ENCODE assay signal across 9 cellular contexts in the genomic region with DNA sequence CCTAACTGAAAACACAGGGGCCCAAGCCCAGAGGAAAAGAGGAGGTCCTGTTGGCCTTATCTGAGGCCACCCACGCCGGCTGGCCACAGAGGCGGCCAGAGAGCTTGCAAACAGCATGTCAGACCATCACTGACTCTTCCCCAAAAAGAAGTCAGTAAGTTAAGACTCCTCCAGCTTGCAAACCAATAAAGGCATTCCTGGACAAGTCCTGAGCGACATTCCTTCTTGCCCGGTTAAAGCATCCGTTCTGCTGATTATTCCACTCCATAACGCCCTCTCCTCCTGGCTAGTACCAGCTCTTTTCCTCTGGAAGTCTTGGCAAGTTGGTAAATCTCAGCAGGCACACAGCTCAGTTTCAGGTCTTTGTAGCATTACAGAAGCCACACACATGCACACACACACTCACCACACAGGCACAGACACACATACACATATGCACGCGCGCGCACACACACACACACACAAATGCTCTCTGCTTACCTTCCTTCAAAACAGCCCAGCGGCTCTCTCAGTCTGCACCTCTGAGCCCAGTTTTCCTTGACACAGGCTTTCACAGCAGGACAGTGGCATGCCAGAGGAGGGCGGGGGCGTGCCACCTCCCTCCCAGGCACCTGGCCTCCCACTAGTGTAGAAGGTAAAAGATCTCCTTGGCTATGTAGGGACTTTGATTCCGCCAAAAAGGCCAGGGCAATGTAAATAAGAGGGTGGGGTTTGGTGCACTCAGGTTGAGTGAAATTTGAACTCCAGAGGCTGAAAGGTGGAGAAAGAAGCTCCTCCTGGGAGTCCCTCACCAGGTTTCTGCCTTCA.
DNase-seq lines count a peak whose midpoint lies in the region; ATAC-seq and TF ChIP-seq lines count a peak whose summit lies in the region.
"Had no signal": no experiment of that assay in that cellular context is flagged by ENCODE, and none has a peak within 500 bp of the region (broad histone marks: within the 10 kb centered on the region; RNA-seq: fewer than 3 reads in every experiment).

No MANE protein-coding gene starts in this region.

- peak; percentile 52; the same call in 2 of the 3 replicates for ATAC-seq in SK-N-SH treated with all-trans-retinoic acid at 6 μM for 48 hours
- no peak for ATAC-seq in HG02973 (IDR thresholded peaks at IDR 0.05; ENCODE audit: unreplicated experiment)
- ATAC-seq in activated naive CD8-positive, alpha-beta T cell treated with anti-CD3 and anti-CD28 coated beads, Interleukin-2, amount 50 U/mL, for 24 hours, result no peak

- in situ Hi-C loops in G401 (cut with HindIII; ENCODE audit: low sequenced_read_pairs), result no loop called here

- no peaks in the 10 kb centered on the region for H3K27me3 Mint-ChIP-seq in osteocyte (ENCODE audit: unreplicated experiment)
- H3K27me3 Mint-ChIP-seq in activated naive CD8-positive, alpha-beta T cell treated with anti-CD3 and anti-CD28 coated beads, Interleukin-2, amount 50 U/mL, for 24 hours, result peaks cover 2% of the 10 kb centered on the region
- peaks cover 6% of the 10 kb centered on the region for H3K27me3 Mint-ChIP-seq in activated T-cell treated with anti-CD3 and anti-CD28 coated beads, Interleukin-2, amount 50 U/mL, for 24 hours

- H3K4me1 Mint-ChIP-seq in osteocyte (ENCODE audit: unreplicated experiment), result peaks cover 34% of the 10 kb centered on the region
- H3K4me1 Mint-ChIP-seq in activated naive CD8-positive, alpha-beta T cell treated with anti-CD3 and anti-CD28 coated beads, Interleukin-2, amount 50 U/mL, for 24 hours, result peaks cover 3% of the 10 kb centered on the region
- H3K4me1 Mint-ChIP-seq in activated T-cell treated with anti-CD3 and anti-CD28 coated beads, Interleukin-2, amount 50 U/mL, for 24 hours (ENCODE audit: low read depth), result no peaks in the 10 kb centered on the region

- no peaks in the 10 kb centered on the region for H3K9me3 Mint-ChIP-seq in osteocyte (ENCODE audit: unreplicated experiment)
- H3K9me3 Mint-ChIP-seq in activated naive CD8-positive, alpha-beta T cell treated with anti-CD3 and anti-CD28 coated beads, Interleukin-2, amount 50 U/mL, for 24 hours, result no peaks in the 10 kb centered on the region
- H3K9me3 Mint-ChIP-seq in activated T-cell treated with anti-CD3 and anti-CD28 coated beads, Interleukin-2, amount 50 U/mL, for 24 hours, result no peaks in the 10 kb centered on the region

- H3K27ac Mint-ChIP-seq in osteocyte (ENCODE audit: unreplicated experiment), result peak overlapping the region; percentile 78
- no peak overlapping the region for H3K27ac Mint-ChIP-seq in activated naive CD8-positive, alpha-beta T cell treated with anti-CD3 and anti-CD28 coated beads, Interleukin-2, amount 50 U/mL, for 24 hours
- no peak overlapping the region for H3K27ac Mint-ChIP-seq in activated T-cell treated with anti-CD3 and anti-CD28 coated beads, Interleukin-2, amount 50 U/mL, for 24 hours

- peak; percentile 54 for DNase-seq in G401 (ENCODE audit: low spot score)
- DNase-seq in cardiac septum (ENCODE audit: low spot score), result peak; percentile 24
- DNase-seq in osteocyte (ENCODE audit: extremely low spot score, unreplicated experiment), result no peak
- DNase-seq in cerebellar nuclear complex (lab: John Stamatoyannopoulos, UW), result no peak
- DNase-seq in activated naive CD8-positive, alpha-beta T cell treated with anti-CD3 and anti-CD28 coated beads, Interleukin-2, amount 50 U/mL, for 24 hours, result no peak
- no peak for DNase-seq in activated T-cell treated with anti-CD3 and anti-CD28 coated beads, Interleukin-2, amount 50 U/mL, for 24 hours
- DNase-seq: stimulated activated CD4-positive, alpha-beta T cell treated with anti-CD3 and anti-CD28 coated beads, Interleukin-4, amount 100 ng/mL, for 1 hour had no signal

- no peak overlapping the region for H3K4me3 Mint-ChIP-seq in osteocyte (ENCODE audit: unreplicated experiment)
- H3K4me3 Mint-ChIP-seq in activated naive CD8-positive, alpha-beta T cell treated with anti-CD3 and anti-CD28 coated beads, Interleukin-2, amount 50 U/mL, for 24 hours, result no peak overlapping the region
- H3K4me3 Mint-ChIP-seq in activated T-cell treated with anti-CD3 and anti-CD28 coated beads, Interleukin-2, amount 50 U/mL, for 24 hours, result no peak overlapping the region

- peaks cover 20% of the 10 kb centered on the region for H3K36me3 Mint-ChIP-seq in osteocyte (ENCODE audit: unreplicated experiment)
- H3K36me3 Mint-ChIP-seq in activated naive CD8-positive, alpha-beta T cell treated with anti-CD3 and anti-CD28 coated beads, Interleukin-2, amount 50 U/mL, for 24 hours (ENCODE audit: low read depth), result no peaks in the 10 kb centered on the region
- no peaks in the 10 kb centered on the region for H3K36me3 Mint-ChIP-seq in activated T-cell treated with anti-CD3 and anti-CD28 coated beads, Interleukin-2, amount 50 U/mL, for 24 hours (ENCODE audit: low read depth)

- no peak for TF ChIP-seq CTCF in osteocyte (IDR thresholded peaks at IDR 0.05)

- intact Hi-C loops in cardiac septum (cut with DNase I), result no loop called here

TF ChIP-seq in SK-N-SH treated with all-trans-retinoic acid at 6 μM for 48 hours, 23 proteins besides CTCF, POLR2A, EP300 and RAD21 (continues in another document):
- TF ChIP-seq ESRRG (CRISPR knock-in tag; IDR thresholded peaks at IDR 0.05), result no peak
- TF ChIP-seq, protein P1, sequence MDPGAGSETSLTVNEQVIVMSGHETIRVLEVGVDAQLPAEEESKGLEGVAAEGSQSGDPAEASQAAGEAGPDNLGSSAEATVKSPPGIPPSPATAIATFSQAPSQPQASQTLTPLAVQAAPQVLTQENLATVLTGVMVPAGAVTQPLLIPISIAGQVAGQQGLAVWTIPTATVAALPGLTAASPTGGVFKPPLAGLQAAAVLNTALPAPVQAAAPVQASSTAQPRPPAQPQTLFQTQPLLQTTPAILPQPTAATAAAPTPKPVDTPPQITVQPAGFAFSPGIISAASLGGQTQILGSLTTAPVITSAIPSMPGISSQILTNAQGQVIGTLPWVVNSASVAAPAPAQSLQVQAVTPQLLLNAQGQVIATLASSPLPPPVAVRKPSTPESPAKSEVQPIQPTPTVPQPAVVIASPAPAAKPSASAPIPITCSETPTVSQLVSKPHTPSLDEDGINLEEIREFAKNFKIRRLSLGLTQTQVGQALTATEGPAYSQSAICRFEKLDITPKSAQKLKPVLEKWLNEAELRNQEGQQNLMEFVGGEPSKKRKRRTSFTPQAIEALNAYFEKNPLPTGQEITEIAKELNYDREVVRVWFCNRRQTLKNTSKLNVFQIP (CRISPR knock-in tag; IDR thresholded peaks at IDR 0.05; ENCODE audit: borderline replicate concordance, low read depth), result no peak
- no peak for TF ChIP-seq TOX (CRISPR knock-in tag; IDR thresholded peaks at IDR 0.05; ENCODE audit: borderline replicate concordance)
- TF ChIP-seq ARNTL (CRISPR knock-in tag; IDR thresholded peaks at IDR 0.05; ENCODE audit: borderline replicate concordance, low read depth), result no peak
- TF ChIP-seq SNAI2 (CRISPR knock-in tag; IDR thresholded peaks at IDR 0.05), result no peak
- no peak for TF ChIP-seq ZC3H10 (CRISPR knock-in tag; IDR thresholded peaks at IDR 0.05)
- TF ChIP-seq ZFP3 (CRISPR knock-in tag; IDR thresholded peaks at IDR 0.05), result no peak
- TF ChIP-seq BACH2 (CRISPR knock-in tag; IDR thresholded peaks at IDR 0.05; ENCODE audit: borderline replicate concordance), result no peak
- TF ChIP-seq, protein P2, sequence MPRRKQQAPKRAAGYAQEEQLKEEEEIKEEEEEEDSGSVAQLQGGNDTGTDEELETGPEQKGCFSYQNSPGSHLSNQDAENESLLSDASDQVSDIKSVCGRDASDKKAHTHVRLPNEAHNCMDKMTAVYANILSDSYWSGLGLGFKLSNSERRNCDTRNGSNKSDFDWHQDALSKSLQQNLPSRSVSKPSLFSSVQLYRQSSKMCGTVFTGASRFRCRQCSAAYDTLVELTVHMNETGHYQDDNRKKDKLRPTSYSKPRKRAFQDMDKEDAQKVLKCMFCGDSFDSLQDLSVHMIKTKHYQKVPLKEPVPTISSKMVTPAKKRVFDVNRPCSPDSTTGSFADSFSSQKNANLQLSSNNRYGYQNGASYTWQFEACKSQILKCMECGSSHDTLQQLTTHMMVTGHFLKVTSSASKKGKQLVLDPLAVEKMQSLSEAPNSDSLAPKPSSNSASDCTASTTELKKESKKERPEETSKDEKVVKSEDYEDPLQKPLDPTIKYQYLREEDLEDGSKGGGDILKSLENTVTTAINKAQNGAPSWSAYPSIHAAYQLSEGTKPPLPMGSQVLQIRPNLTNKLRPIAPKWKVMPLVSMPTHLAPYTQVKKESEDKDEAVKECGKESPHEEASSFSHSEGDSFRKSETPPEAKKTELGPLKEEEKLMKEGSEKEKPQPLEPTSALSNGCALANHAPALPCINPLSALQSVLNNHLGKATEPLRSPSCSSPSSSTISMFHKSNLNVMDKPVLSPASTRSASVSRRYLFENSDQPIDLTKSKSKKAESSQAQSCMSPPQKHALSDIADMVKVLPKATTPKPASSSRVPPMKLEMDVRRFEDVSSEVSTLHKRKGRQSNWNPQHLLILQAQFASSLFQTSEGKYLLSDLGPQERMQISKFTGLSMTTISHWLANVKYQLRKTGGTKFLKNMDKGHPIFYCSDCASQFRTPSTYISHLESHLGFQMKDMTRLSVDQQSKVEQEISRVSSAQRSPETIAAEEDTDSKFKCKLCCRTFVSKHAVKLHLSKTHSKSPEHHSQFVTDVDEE (CRISPR knock-in tag; IDR thresholded peaks at IDR 0.05), result no peak
- no peak for TF ChIP-seq GLIS3 (CRISPR knock-in tag; IDR thresholded peaks at IDR 0.05)
- no peak for TF ChIP-seq ZNF70 (CRISPR knock-in tag; IDR thresholded peaks at IDR 0.05)
- TF ChIP-seq ISL1 (CRISPR knock-in tag; IDR thresholded peaks at IDR 0.05), result no peak
- TF ChIP-seq, protein P3, sequence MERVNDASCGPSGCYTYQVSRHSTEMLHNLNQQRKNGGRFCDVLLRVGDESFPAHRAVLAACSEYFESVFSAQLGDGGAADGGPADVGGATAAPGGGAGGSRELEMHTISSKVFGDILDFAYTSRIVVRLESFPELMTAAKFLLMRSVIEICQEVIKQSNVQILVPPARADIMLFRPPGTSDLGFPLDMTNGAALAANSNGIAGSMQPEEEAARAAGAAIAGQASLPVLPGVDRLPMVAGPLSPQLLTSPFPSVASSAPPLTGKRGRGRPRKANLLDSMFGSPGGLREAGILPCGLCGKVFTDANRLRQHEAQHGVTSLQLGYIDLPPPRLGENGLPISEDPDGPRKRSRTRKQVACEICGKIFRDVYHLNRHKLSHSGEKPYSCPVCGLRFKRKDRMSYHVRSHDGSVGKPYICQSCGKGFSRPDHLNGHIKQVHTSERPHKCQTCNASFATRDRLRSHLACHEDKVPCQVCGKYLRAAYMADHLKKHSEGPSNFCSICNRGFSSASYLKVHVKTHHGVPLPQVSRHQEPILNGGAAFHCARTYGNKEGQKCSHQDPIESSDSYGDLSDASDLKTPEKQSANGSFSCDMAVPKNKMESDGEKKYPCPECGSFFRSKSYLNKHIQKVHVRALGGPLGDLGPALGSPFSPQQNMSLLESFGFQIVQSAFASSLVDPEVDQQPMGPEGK (CRISPR knock-in tag; IDR thresholded peaks at IDR 0.05; ENCODE audit: borderline replicate concordance), result no peak

Comparison
In these comparisons a context has a peak if more than half of its experiments do, and no peak if none do; other contexts are left out.
1. DNase-seq: peak in G401 (single experiment) and cardiac septum (single experiment); none in osteocyte (single experiment), cerebellar nuclear complex (0 of 2), activated naive CD8-positive, alpha-beta T cell treated with anti-CD3 and anti-CD28 coated beads, Interleukin-2, amount 50 U/mL, for 24 hours (single experiment) and activated T-cell treated with anti-CD3 and anti-CD28 coated beads, Interleukin-2, amount 50 U/mL, for 24 hours (single experiment).